In genomic region chr20:63068711-63069367, GRCh38 we compare ENCODE assay signal across 23 cellular contexts.
"Had no signal": no experiment of that assay in that cellular context is flagged by ENCODE, and none has a peak within 500 bp of the region (broad histone marks: within the 10 kb centered on the region; RNA-seq: fewer than 3 reads in every experiment).

No MANE protein-coding gene starts in this region.

- ATAC-seq: activated naive CD8-positive, alpha-beta T cell treated with anti-CD3 and anti-CD28 coated beads, Interleukin-2, amount 50 U/mL, for 24 hours; naive thymus-derived CD4-positive, alpha-beta T cell; stimulated activated naive B cell treated with anti-CD40 and anti-IgM and Interleukin-4, amounts not matched to agents 10 μg/mL and 1 μg/mL and 100 μg/mL, for 72 hours; T-cell had no signal

- DNase-seq: activated CD8-positive, alpha-beta memory T cell treated with anti-CD3 and anti-CD28 coated beads for 24 hours; activated CD8-positive, alpha-beta memory T cell treated with anti-CD3 and anti-CD28 coated beads, Interleukin-2, amount 50 U/mL, for 4 hours; activated naive CD4-positive, alpha-beta T cell treated with anti-CD3 and anti-CD28 coated beads, Interleukin-2, amount 10 ng/mL, durations not matched to agents 7 days and 5 days; activated naive CD8-positive, alpha-beta T cell treated with anti-CD3 and anti-CD28 coated beads, Interleukin-2, amount 50 U/mL, for 24 hours; activated T-cell treated with anti-CD3 and anti-CD28 coated beads, Interleukin-2, amount 50 U/mL, for 24 hours; brain microvascular endothelial cell; endodermal cell; naive thymus-derived CD4-positive, alpha-beta T cell; SJCRH30; stimulated activated CD4-positive, alpha-beta T cell treated with anti-CD3 and anti-CD28 coated beads, Interleukin-2, amount 100 ng/mL, for 48 hours; stimulated activated CD8-positive, alpha-beta memory T cell treated with anti-CD3 and anti-CD28 coated beads, Interleukin-4, amount 100 ng/mL, for 48 hours; stimulated activated naive B cell treated with anti-CD40 and anti-IgM and Interleukin-4, amounts not matched to agents 10 μg/mL and 1 μg/mL and 100 μg/mL, for 72 hours; T-cell; WERI-Rb-1 had no signal

- H3K4me3 Mint-ChIP-seq: activated naive CD4-positive, alpha-beta T cell treated with anti-CD3 and anti-CD28 coated beads, Interleukin-2, amount 10 ng/mL, durations not matched to agents 7 days and 5 days; activated naive CD8-positive, alpha-beta T cell treated with anti-CD3 and anti-CD28 coated beads, Interleukin-2, amount 50 U/mL, for 24 hours; activated T-cell treated with anti-CD3 and anti-CD28 coated beads, Interleukin-2, amount 50 U/mL, for 24 hours; central memory CD8-positive, alpha-beta T cell; endodermal cell; naive thymus-derived CD4-positive, alpha-beta T cell; stimulated activated naive B cell treated with anti-CD40 and anti-IgM and Interleukin-4, amounts not matched to agents 10 μg/mL and 1 μg/mL and 100 μg/mL, for 72 hours; T-cell; T-helper 2 cell treated with Interferon-gamma antibody and Interleukin-4, amounts not matched to agents 5 μg/mL and 100 μg/mL, for 36 hours; type B pancreatic cell had no signal

- H3K9me3 ChIP-seq: gastroesophageal sphincter, pancreas, SJCRH30, thoracic aorta had no signal

- H3K27ac ChIP-seq: brain microvascular endothelial cell, coronary artery, gastroesophageal sphincter, pancreas, SJCRH30, thoracic aorta, WERI-Rb-1 had no signal

- H3K4me3 ChIP-seq: coronary artery, gastroesophageal sphincter, pancreas, SJCRH30, smooth muscle cell, thoracic aorta had no signal

- H3K36me3 ChIP-seq: brain microvascular endothelial cell, gastroesophageal sphincter, pancreas, SJCRH30, thoracic aorta, WERI-Rb-1 had no signal

- H3K4me1 ChIP-seq: pancreas, SJCRH30 had no signal

- H3K36me3 Mint-ChIP-seq: activated naive CD4-positive, alpha-beta T cell treated with anti-CD3 and anti-CD28 coated beads, Interleukin-2, amount 10 ng/mL, durations not matched to agents 7 days and 5 days; T-cell; type B pancreatic cell had no signal

- H3K4me1 Mint-ChIP-seq: central memory CD8-positive, alpha-beta T cell had no signal

- H3K9me3 Mint-ChIP-seq: activated naive CD4-positive, alpha-beta T cell treated with anti-CD3 and anti-CD28 coated beads, Interleukin-2, amount 10 ng/mL, durations not matched to agents 7 days and 5 days; activated naive CD8-positive, alpha-beta T cell treated with anti-CD3 and anti-CD28 coated beads, Interleukin-2, amount 50 U/mL, for 24 hours; activated T-cell treated with anti-CD3 and anti-CD28 coated beads, Interleukin-2, amount 50 U/mL, for 24 hours; activated T-helper 2 cell treated with anti-CD3 and anti-CD28 coated beads, Interferon-gamma antibody, Interleukin-2, Interleukin-4, amounts not matched to agents 10 μg/mL and 5 μg/mL and 100 μg/mL, durations not matched to agents 14 hours and 24 hours and 36 hours; central memory CD8-positive, alpha-beta T cell; endodermal cell; stimulated activated naive B cell treated with anti-CD40 and anti-IgM and Interleukin-4, amounts not matched to agents 10 μg/mL and 1 μg/mL and 100 μg/mL, for 72 hours; T-cell; T-helper 2 cell treated with Interferon-gamma antibody and Interleukin-4, amounts not matched to agents 5 μg/mL and 100 μg/mL, for 36 hours; type B pancreatic cell had no signal

- H3K27ac Mint-ChIP-seq: activated naive CD4-positive, alpha-beta T cell treated with anti-CD3 and anti-CD28 coated beads, Interleukin-2, amount 10 ng/mL, durations not matched to agents 7 days and 5 days; activated naive CD8-positive, alpha-beta T cell treated with anti-CD3 and anti-CD28 coated beads, Interleukin-2, amount 50 U/mL, for 24 hours; activated T-cell treated with anti-CD3 and anti-CD28 coated beads, Interleukin-2, amount 50 U/mL, for 24 hours; activated T-helper 2 cell treated with anti-CD3 and anti-CD28 coated beads, Interferon-gamma antibody, Interleukin-2, Interleukin-4, amounts not matched to agents 10 μg/mL and 5 μg/mL and 100 μg/mL, durations not matched to agents 14 hours and 24 hours and 36 hours; endodermal cell; naive thymus-derived CD4-positive, alpha-beta T cell; stimulated activated naive B cell treated with anti-CD40 and anti-IgM and Interleukin-4, amounts not matched to agents 10 μg/mL and 1 μg/mL and 100 μg/mL, for 72 hours; T-cell; T-helper 2 cell treated with Interferon-gamma antibody and Interleukin-4, amounts not matched to agents 5 μg/mL and 100 μg/mL, for 36 hours; type B pancreatic cell had no signal
